In genomic region chrX:4675686-4676300, GRCh38 we compare ENCODE assay signal across 19 cellular contexts.
A peak's percentile ranks its signal among the peaks of the same experiment; 100 is the strongest.
DNase-seq lines count a peak whose midpoint lies in the region; ATAC-seq and TF ChIP-seq lines count a peak whose summit lies in the region.
"Had no signal": no experiment of that assay in that cellular context is flagged by ENCODE, and none has a peak within 500 bp of the region (broad histone marks: within the 10 kb centered on the region; RNA-seq: fewer than 3 reads in every experiment).

No MANE protein-coding gene starts in this region.

- H3K4me3 ChIP-seq in mammary epithelial cell (replicated peaks in 1 of 3; ENCODE audit: insufficient read depth in 1 of 3, low read depth in 2 of 3, low read length in 3 of 3) (no peak overlapping the region), breast epithelium (no peak overlapping the region), hepatocyte (no peak overlapping the region), trophoblast cell (ENCODE audit: low read depth, low read length) (no peak overlapping the region), heart left ventricle (no peak overlapping the region)
- H3K4me3 ChIP-seq: BLaER1, GM23338 had no signal

- H3K23ac ChIP-seq in trophoblast cell (ENCODE audit: low read length) = no peak overlapping the region

- ATAC-seq in heart left ventricle = no peak
- ATAC-seq: CD8-positive, alpha-beta T cell; GM23338; HCT116 had no signal

- H3K9me3 ChIP-seq in mammary epithelial cell (replicated peaks; ENCODE audit: insufficient read depth, low read length) (no peaks in the 10 kb centered on the region), breast epithelium (no peaks in the 10 kb centered on the region), hepatocyte (ENCODE audit: low read depth) (no peaks in the 10 kb centered on the region), trophoblast cell (ENCODE audit: insufficient read depth, low read depth, low read length) (no peaks in the 10 kb centered on the region), heart left ventricle (peaks cover 0 to 4% (median 0%) of the 10 kb centered on the region in 12 donors)
- H3K9me3 ChIP-seq: BLaER1, Caco-2 had no signal

- H3K27ac ChIP-seq in mammary epithelial cell (ENCODE audit: insufficient read depth, low read depth, low read length) (no peak overlapping the region), breast epithelium (no peak overlapping the region), hepatocyte (peak overlapping the region; percentile 71), trophoblast cell (ENCODE audit: low read depth, low read length) (no peak overlapping the region), heart left ventricle (no peak overlapping the region)
- H3K27ac ChIP-seq: 22Rv1, BLaER1, C4-2B had no signal

- H2BK5ac ChIP-seq in trophoblast cell (ENCODE audit: low read depth, low read length, poor library complexity) = no peak overlapping the region

- no peak overlapping the region for H2AK5ac ChIP-seq in trophoblast cell (ENCODE audit: low read length)

- H2BK12ac ChIP-seq in trophoblast cell (ENCODE audit: low read length) = peak overlapping the region; percentile 31

- peaks cover 12% of the 10 kb centered on the region for H3K79me1 ChIP-seq in trophoblast cell (ENCODE audit: low read length)

- DNase-seq in mammary epithelial cell (no peak), breast epithelium (ENCODE audit: low spot score in 2 of 2) (no peak), hepatocyte (ENCODE audit: low spot score) (no peak), trophoblast cell (no peak), glomerular visceral epithelial cell (ENCODE audit: extremely low spot score) (no peak), heart left ventricle (no peak), NOMO-1 treated with dmso at 0.1 percent for 144 hours (lab: John Stamatoyannopoulos, UW; ENCODE audit: unreplicated experiment) (no peak), NCI-H2081 (lab: John Stamatoyannopoulos, UW) (no peak)
- DNase-seq: Caco-2; CD4-positive, CD25-positive, alpha-beta regulatory T cell; CD8-positive, alpha-beta T cell; DMS153; DND-41; H9 had no signal

- dilution Hi-C loops in mammary epithelial cell (cut with HindIII; ENCODE audit: low sequenced_read_pairs) = no loop called here

- H3K4me1 ChIP-seq in mammary epithelial cell (ENCODE audit: insufficient read depth, low read length) (peaks cover 9% of the 10 kb centered on the region), breast epithelium (no peaks in the 10 kb centered on the region), hepatocyte (ENCODE audit: insufficient read depth) (peaks cover 8% of the 10 kb centered on the region), trophoblast cell (ENCODE audit: control insufficient read depth in 1 of 2, insufficient read depth in 2 of 2, low read length in 2 of 2) (peaks cover 7 to 10% of the 10 kb centered on the region in 2 experiments), heart left ventricle (no peaks in the 10 kb centered on the region)
- H3K4me1 ChIP-seq: BLaER1, Caco-2 had no signal

- H3K36me3 ChIP-seq in mammary epithelial cell (ENCODE audit: insufficient read depth, low read length) (no peaks in the 10 kb centered on the region), breast epithelium (no peaks in the 10 kb centered on the region), hepatocyte (replicated peaks; ENCODE audit: insufficient read depth, low read depth) (no peaks in the 10 kb centered on the region), trophoblast cell (ENCODE audit: control insufficient read depth in 1 of 2, insufficient read depth in 2 of 2, low read length in 2 of 2) (no peaks in the 10 kb centered on the region), heart left ventricle (no peaks in the 10 kb centered on the region)
- H3K36me3 ChIP-seq: BLaER1 had no signal

- TF ChIP-seq POLR2A in breast epithelium (IDR thresholded peaks at IDR 0.05) = no peak
- TF ChIP-seq POLR2A in heart left ventricle (IDR thresholded peaks at IDR 0.05) = no peak

- CTCF ChIA-PET in mammary epithelial cell (lab: Charles Lee; ENCODE audit: low non-redundant PET) = no interaction called here

- no peak overlapping the region for H3K4me2 ChIP-seq in mammary epithelial cell (ENCODE audit: insufficient read depth, low read depth, low read length)
- H3K4me2 ChIP-seq in hepatocyte = no peak overlapping the region
- no peak overlapping the region for H3K4me2 ChIP-seq in trophoblast cell (ENCODE audit: low read length)
- H3K4me2 ChIP-seq: BLaER1, GM23338 had no signal

- H3K9me2 ChIP-seq in hepatocyte (replicated peaks; ENCODE audit: insufficient read depth) = no peaks in the 10 kb centered on the region

- no peak for TF ChIP-seq CTCF in mammary epithelial cell (conservative IDR thresholded peaks at IDR 0.05 in 1 of 2, IDR thresholded peaks at IDR 0.05 in 1 of 2; ENCODE audit: extremely low read depth in 1 of 2, insufficient read depth in 1 of 2, low read depth in 1 of 2, low read length in 2 of 2)
- no peak for TF ChIP-seq CTCF in breast epithelium (IDR thresholded peaks at IDR 0.05)
- TF ChIP-seq CTCF in hepatocyte (IDR thresholded peaks at IDR 0.05; ENCODE audit: poor library complexity) = no peak
- no peak for TF ChIP-seq CTCF in heart left ventricle (IDR thresholded peaks at IDR 0.05)

- no peak overlapping the region for H3K18ac ChIP-seq in trophoblast cell (ENCODE audit: low read length)

- WGBS in mammary epithelial cell (ENCODE audit: low coverage, missing lambda C conversion rate) = 49% methylated on average over 4 of the region's 4 CpGs
- WGBS in hepatocyte (ENCODE audit: low lambda C conversion rate, missing lambda C conversion rate) = 29% methylated on average over 4 of the region's 4 CpGs
- no CpG with 5 or more reads among the region's 4 CpGs for WGBS in trophoblast cell (ENCODE audit: extremely low coverage, insufficient coverage, insufficient read length)
- 54 to 63% (median 61%) methylated on average over 4 of the region's 4 CpGs for WGBS in heart left ventricle, 4 donors

- no peak overlapping the region for H3K4ac ChIP-seq in trophoblast cell (ENCODE audit: low read depth, low read length)

- H3K27me3 ChIP-seq in mammary epithelial cell (ENCODE audit: insufficient read depth, low read length) = no peaks in the 10 kb centered on the region
- H3K27me3 ChIP-seq in breast epithelium = no peaks in the 10 kb centered on the region
- H3K27me3 ChIP-seq in hepatocyte = no peaks in the 10 kb centered on the region
- H3K27me3 ChIP-seq in trophoblast cell (ENCODE audit: insufficient read depth, low read length) = no peaks in the 10 kb centered on the region
- no peaks in the 10 kb centered on the region for H3K27me3 ChIP-seq in heart left ventricle
- H3K27me3 ChIP-seq: BLaER1 had no signal

- H3K79me2 ChIP-seq in mammary epithelial cell (ENCODE audit: insufficient read depth, low read length) = no peaks in the 10 kb centered on the region
- H3K79me2 ChIP-seq in hepatocyte = no peaks in the 10 kb centered on the region
- no peaks in the 10 kb centered on the region for H3K79me2 ChIP-seq in trophoblast cell (ENCODE audit: control insufficient read depth, insufficient read depth, low read length, poor library complexity)

- no peaks in the 10 kb centered on the region for H4K20me1 ChIP-seq in mammary epithelial cell (ENCODE audit: insufficient read depth, low read length)
- no peaks in the 10 kb centered on the region for H4K20me1 ChIP-seq in hepatocyte (ENCODE audit: insufficient read depth, poor library complexity, severe bottlenecking)
- H4K20me1 ChIP-seq: BLaER1 had no signal

- H2AFZ ChIP-seq in mammary epithelial cell (ENCODE audit: low read depth, low read length) = peak overlapping the region; percentile 33
- no peak overlapping the region for H2AFZ ChIP-seq in hepatocyte
- H2AFZ ChIP-seq in trophoblast cell (ENCODE audit: insufficient read depth, low read length, poor library complexity) = no peak overlapping the region
- H2AFZ ChIP-seq: GM23338 had no signal

- H3K14ac ChIP-seq in trophoblast cell (ENCODE audit: low read length) = no peak overlapping the region

- in situ Hi-C loops in mammary epithelial cell (cut with MboI; ENCODE audit: low sequenced_read_pairs in 2 of 2) = no loop called here

- H4K8ac ChIP-seq in trophoblast cell (ENCODE audit: low read depth, low read length) = no peak overlapping the region

- H3K9ac ChIP-seq in mammary epithelial cell (ENCODE audit: insufficient read depth, low read length) = no peak overlapping the region
- no peak overlapping the region for H3K9ac ChIP-seq in trophoblast cell (ENCODE audit: low read length)
- H3K9ac ChIP-seq: BLaER1 had no signal

- H2BK120ac ChIP-seq in trophoblast cell (ENCODE audit: insufficient read depth, low read length, poor library complexity) = no peak overlapping the region

- H4K91ac ChIP-seq in trophoblast cell (ENCODE audit: low read depth, low read length) = no peak overlapping the region

- BruUV-seq in mammary epithelial cell (replicated peaks; lab: Mats Ljungman, UMichigan) = no TSS peak

- no peak overlapping the region for H4K12ac ChIP-seq in trophoblast cell (ENCODE audit: low read depth, low read length)

- intact Hi-C loops in mammary epithelial cell (cut with micrococcal nuclease) = no loop called here
- intact Hi-C loops in breast epithelium (cut with DNase I; ENCODE audit: low total_unique reads) = no loop called here
- intact Hi-C loops in heart left ventricle (cut with DNase I) = no loop called here
